In the genomic region with DNA sequence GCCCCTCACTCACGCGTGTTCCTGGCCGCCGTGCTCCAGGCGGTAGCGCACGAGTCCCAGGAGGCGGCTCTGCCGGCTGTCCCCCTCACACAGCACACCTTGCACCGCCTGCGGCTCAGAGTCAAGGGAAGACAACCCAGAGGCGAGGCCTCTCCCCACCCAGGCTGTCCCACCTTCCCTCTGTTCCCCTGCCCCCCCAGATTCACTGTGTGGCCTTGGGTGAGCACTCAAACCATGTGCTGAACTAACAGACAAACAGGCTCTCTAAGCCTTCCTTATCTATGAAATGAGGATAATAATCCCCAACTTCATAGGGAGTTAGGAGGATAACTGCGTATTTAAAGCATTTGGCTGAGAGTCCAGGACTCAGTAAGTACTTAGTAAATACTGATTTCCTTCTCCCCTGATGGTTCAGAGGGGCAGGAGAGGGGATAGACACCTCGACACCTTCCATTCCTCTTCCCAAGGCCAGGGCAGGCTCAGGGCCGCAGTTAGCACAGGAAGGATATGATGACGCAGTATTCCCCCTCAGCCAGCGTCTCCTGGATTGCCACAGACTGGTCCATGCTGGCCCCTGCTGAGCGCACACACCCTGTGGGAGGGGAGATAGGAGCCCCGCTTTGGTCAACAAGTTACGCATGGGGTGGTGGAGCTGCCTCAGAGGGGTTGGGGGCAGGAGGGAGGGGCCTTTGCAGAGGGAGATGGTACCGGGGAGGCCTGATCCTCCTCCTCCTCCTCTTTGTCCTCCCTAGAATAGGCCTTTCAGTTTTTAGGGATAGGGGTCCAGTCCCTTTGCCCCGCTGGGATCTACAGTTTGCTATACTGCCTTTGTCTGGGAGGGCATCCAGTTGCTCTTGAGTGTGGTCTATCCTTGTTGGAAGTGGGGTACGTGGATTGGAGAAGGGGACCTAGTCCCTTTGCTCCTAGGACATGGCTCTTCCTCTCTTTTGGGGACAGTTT, we compare ENCODE assay signal across 8 cellular contexts. TPM values are rescaled to one million over a fixed set of nuclear protein-coding genes. Genes with fewer than 3 reads are reported as not detected.
DNase-seq lines count a peak whose midpoint lies in the region; ATAC-seq and TF ChIP-seq lines count a peak whose summit lies in the region.

No MANE protein-coding gene starts in this region.

- H3K27me3 Mint-ChIP-seq in activated T-helper 17 cell treated with anti-CD3 and anti-CD28 coated beads, Interleukin-2, amount 50 U/mL, for 72 hours, result no peaks in the 10 kb centered on the region
- peaks cover 6% of the 10 kb centered on the region for H3K27me3 Mint-ChIP-seq in glutamatergic neuron (ENCODE audit: unreplicated experiment)

- peak overlapping the region; percentile 76 for H3K4me3 Mint-ChIP-seq in activated T-helper 17 cell treated with anti-CD3 and anti-CD28 coated beads, Interleukin-2, amount 50 U/mL, for 72 hours
- H3K4me3 Mint-ChIP-seq in glutamatergic neuron (ENCODE audit: unreplicated experiment), result peak overlapping the region; percentile 99

- peak; percentile 70 for DNase-seq in COLO668 (lab: John Stamatoyannopoulos, UW; ENCODE audit: unreplicated experiment)
- peak; percentile 25 for DNase-seq in glutamatergic neuron
- DNase-seq in non-pigmented ciliary epithelial cell (ENCODE audit: low read depth), result peak; percentile 70
- DNase-seq in activated gamma-delta T cell treated with Interleukin-2 at 50 U/mL for 16 hours, result no peak
- no peak for DNase-seq in putamen (ENCODE audit: low spot score)

- no peaks in the 10 kb centered on the region for H3K36me3 Mint-ChIP-seq in activated T-helper 17 cell treated with anti-CD3 and anti-CD28 coated beads, Interleukin-2, amount 50 U/mL, for 72 hours (ENCODE audit: low read depth)
- no peaks in the 10 kb centered on the region for H3K36me3 Mint-ChIP-seq in glutamatergic neuron (ENCODE audit: unreplicated experiment)

- no peak for TF ChIP-seq CTCF in glutamatergic neuron (IDR thresholded peaks at IDR 0.05; ENCODE audit: partially characterized antibody, unreplicated experiment)

- ATAC-seq in HG02759 (IDR thresholded peaks at IDR 0.05; ENCODE audit: unreplicated experiment) (peak; percentile 4), GM21367 (IDR thresholded peaks at IDR 0.05; ENCODE audit: unreplicated experiment) (no peak)
- ATAC-seq in activated T-helper 17 cell treated with anti-CD3 and anti-CD28 coated beads, Interleukin-2, amount 50 U/mL, for 72 hours (replicated peaks), result no peak

- H3K9me3 Mint-ChIP-seq in activated T-helper 17 cell treated with anti-CD3 and anti-CD28 coated beads, Interleukin-2, amount 50 U/mL, for 72 hours, result no peaks in the 10 kb centered on the region
- no peaks in the 10 kb centered on the region for H3K9me3 Mint-ChIP-seq in glutamatergic neuron (ENCODE audit: unreplicated experiment)

- H3K27ac Mint-ChIP-seq in activated T-helper 17 cell treated with anti-CD3 and anti-CD28 coated beads, Interleukin-2, amount 50 U/mL, for 72 hours, result peak overlapping the region; percentile 87
- H3K27ac Mint-ChIP-seq in glutamatergic neuron (ENCODE audit: unreplicated experiment), result peak overlapping the region; percentile 98

- H3K4me1 Mint-ChIP-seq in activated T-helper 17 cell treated with anti-CD3 and anti-CD28 coated beads, Interleukin-2, amount 50 U/mL, for 72 hours, result no peaks in the 10 kb centered on the region
- H3K4me1 Mint-ChIP-seq in glutamatergic neuron (ENCODE audit: low read depth, unreplicated experiment), result no peaks in the 10 kb centered on the region

RNA-seq across cellular contexts. Expression of a gene that starts 0.8 kb away (rescaled TPM):
- 10 to 100 TPM; 21.6 to 26.9 TPM for total RNA-seq in activated T-helper 17 cell treated with anti-CD3 and anti-CD28 coated beads, Interleukin-2, amount 50 U/mL, for 72 hours
- 19.3 TPM for total RNA-seq in glutamatergic neuron (ENCODE audit: unreplicated experiment)

RNA-seq across cellular contexts. Expression of a gene that starts 43.8 kb away (rescaled TPM):
- total RNA-seq in activated T-helper 17 cell treated with anti-CD3 and anti-CD28 coated beads, Interleukin-2, amount 50 U/mL, for 72 hours, result 100 to 1,000 TPM in 1 of 2 donors, 10 to 100 TPM in 1; 77.5 to 129 TPM
- total RNA-seq in glutamatergic neuron (ENCODE audit: unreplicated experiment), result 73.0 TPM

RNA-seq across cellular contexts. Expression of a gene that starts 59.3 kb away (rescaled TPM):
- total RNA-seq in activated T-helper 17 cell treated with anti-CD3 and anti-CD28 coated beads, Interleukin-2, amount 50 U/mL, for 72 hours, result 10 to 100 TPM in 1 of 2 donors, 1 to 10 TPM in 1; 8.6 to 15.5 TPM
- total RNA-seq in glutamatergic neuron (ENCODE audit: unreplicated experiment), result 20.0 TPM

Comparison
In these comparisons a context has a peak if more than half of its experiments do, and no peak if none do; other contexts are left out.
1. DNase-seq: peak in COLO668 (single experiment), glutamatergic neuron (single experiment) and non-pigmented ciliary epithelial cell (single experiment); none in activated gamma-delta T cell treated with Interleukin-2 at 50 U/mL for 16 hours (single experiment) and putamen (single experiment).